ENCODE assay signal across 8 cellular contexts in genomic region chr19:57191141-57192063, GRCh38. TPM values are rescaled to one million over a fixed set of nuclear protein-coding genes. Genes with fewer than 3 reads are reported as not detected.
A peak's percentile ranks its signal among the peaks of the same experiment; 100 is the strongest.
DNase-seq lines count a peak whose midpoint lies in the region; ATAC-seq and TF ChIP-seq lines count a peak whose summit lies in the region.

TSS of gene ZNF264 (plus strand) at chr19:57191500. CDS start at chr19:57191914, 414 bp downstream.

- H3K27ac Mint-ChIP-seq in naive B cell, result peak within 1 kb of the TSS; percentile 84 to 96 (median 94)
- peak within 1 kb of the TSS; percentile 92 for H3K27ac Mint-ChIP-seq in stimulated activated effector memory CD8-positive, alpha-beta T cell treated with anti-CD3 and anti-CD28 coated beads, Interleukin-12 subunit alpha, Interleukin-12 subunit beta, amount 100 ng/mL, for 72 hours

- peaks cover 6 to 34% (median 16%) of the 10 kb centered on the region in 7 donors for H3K9me3 Mint-ChIP-seq in naive B cell
- peaks cover 15% of the 10 kb centered on the region for H3K9me3 Mint-ChIP-seq in stimulated activated effector memory CD8-positive, alpha-beta T cell treated with anti-CD3 and anti-CD28 coated beads, Interleukin-12 subunit alpha, Interleukin-12 subunit beta, amount 100 ng/mL, for 72 hours

- peak within 1 kb of the TSS; percentile 92 to 97 (median 94) for H3K4me3 Mint-ChIP-seq in naive B cell
- H3K4me3 Mint-ChIP-seq in stimulated activated effector memory CD8-positive, alpha-beta T cell treated with anti-CD3 and anti-CD28 coated beads, Interleukin-12 subunit alpha, Interleukin-12 subunit beta, amount 100 ng/mL, for 72 hours, result peak within 1 kb of the TSS; percentile 83

- no peaks in the 10 kb centered on the region for H4K20me1 ChIP-seq in fibroblast of lung (ENCODE audit: control insufficient read depth, extremely low read depth, insufficient read depth, low read length)

- H3K27me3 ChIP-seq in Panc1 (ENCODE audit: control insufficient read depth, insufficient read depth, low read length), result no peaks in the 10 kb centered on the region
- no peaks in the 10 kb centered on the region for H3K27me3 ChIP-seq in fibroblast of lung (ENCODE audit: control insufficient read depth, insufficient read depth, low read length)

- H3K36me3 ChIP-seq in Panc1 (ENCODE audit: control insufficient read depth, insufficient read depth, low read length) (peaks cover 16% of the 10 kb centered on the region), fibroblast of lung (ENCODE audit: control insufficient read depth, insufficient read depth, low read length) (peaks cover 14% of the 10 kb centered on the region)

- H3K4me3 ChIP-seq in Panc1 (ENCODE audit: low read depth in 2 of 2, low read length in 2 of 2) (peak within 1 kb of the TSS; percentile 91 to 92), fibroblast of lung (replicated peaks in 1 of 4; ENCODE audit: control extremely low read depth in 1 of 4, insufficient read depth in 1 of 4, low read depth in 3 of 4, low read length in 4 of 4) (peak within 1 kb of the TSS; percentile 87 to 98 (median 96))

- CTCF ChIA-PET in Panc1 (lab: Charles Lee), result no interaction called here

- H3K4me2 ChIP-seq in fibroblast of lung (ENCODE audit: extremely low read depth, insufficient read depth, low read length), result peak within 1 kb of the TSS; percentile 80

- TF ChIP-seq CTCF in Panc1 (IDR thresholded peaks at IDR 0.05) (no peak; the same call in 1 of the 2 replicates), fibroblast of lung (conservative IDR thresholded peaks at IDR 0.05 in 1 of 2, IDR thresholded peaks at IDR 0.05 in 1 of 2; ENCODE audit: low read depth in 1 of 2, low read length in 2 of 2) (peak in 1 of 2 donors; percentile 3)

- H3K9me3 ChIP-seq in Panc1 (ENCODE audit: control insufficient read depth, insufficient read depth, low read depth, low read length) (peaks cover 14% of the 10 kb centered on the region; the same call in 1 of the 2 replicates), fibroblast of lung (ENCODE audit: control insufficient read depth, insufficient read depth, low read depth, low read length) (no peaks in the 10 kb centered on the region)

- H3K36me3 Mint-ChIP-seq in naive B cell, result peaks cover 31 to 38% of the 10 kb centered on the region in 2 donors
- H3K36me3 Mint-ChIP-seq in stimulated activated effector memory CD8-positive, alpha-beta T cell treated with anti-CD3 and anti-CD28 coated beads, Interleukin-12 subunit alpha, Interleukin-12 subunit beta, amount 100 ng/mL, for 72 hours, result peaks cover 42% of the 10 kb centered on the region

- H3K4me1 Mint-ChIP-seq in naive B cell, result peaks cover 24 to 47% (median 34%) of the 10 kb centered on the region in 3 donors
- peaks cover 35% of the 10 kb centered on the region for H3K4me1 Mint-ChIP-seq in stimulated activated effector memory CD8-positive, alpha-beta T cell treated with anti-CD3 and anti-CD28 coated beads, Interleukin-12 subunit alpha, Interleukin-12 subunit beta, amount 100 ng/mL, for 72 hours

- peaks cover 0 to 12% (median 10%) of the 10 kb centered on the region in 3 donors for H3K27me3 Mint-ChIP-seq in naive B cell

- H3K79me2 ChIP-seq in fibroblast of lung (ENCODE audit: control insufficient read depth, insufficient read depth, low read length), result peaks cover 33% of the 10 kb centered on the region

- H3K9ac ChIP-seq in fibroblast of lung (ENCODE audit: insufficient read depth, low read length), result peak within 1 kb of the TSS; percentile 80

- peak within 1 kb of the TSS; percentile 92 for H2AFZ ChIP-seq in fibroblast of lung (ENCODE audit: low read length)

- intact Hi-C loops in Panc1 (cut with micrococcal nuclease; ENCODE audit: unreplicated experiment), result no loop called here

- H3K27ac ChIP-seq in Panc1 (ENCODE audit: low read length) (peak within 1 kb of the TSS; percentile 97), fibroblast of lung (ENCODE audit: insufficient read depth, low read length) (peak within 1 kb of the TSS; percentile 78)

- no TSS peak for BruUV-seq in Panc1 (replicated peaks; lab: Mats Ljungman, UMichigan)

- POLR2A ChIA-PET in Panc1 (lab: Charles Lee), result interaction anchor here (0.6 to 0.7 kb wide), 2 partner anchors 81 to 1050 kb away, joined by 4 to 6 read pairs; no protein-coding TSS in a partner anchor

- in situ Hi-C loops in Panc1 (cut with HindIII; ENCODE audit: low pct_unique_long_range_greater_than_20kb, low sequenced_read_pairs), result no loop called here

- no peaks in the 10 kb centered on the region; the same call in 1 of the 2 replicates for H3K4me1 ChIP-seq in Panc1 (ENCODE audit: control insufficient read depth, insufficient read depth, low read length)
- H3K4me1 ChIP-seq in fibroblast of lung (ENCODE audit: control insufficient read depth, extremely low read depth, insufficient read depth, low read length), result no peaks in the 10 kb centered on the region

- peak; percentile 69 for DNase-seq in DMS 273 treated with DMSO at 0.1 percent for 48 hours (lab: John Stamatoyannopoulos, UW)
- DNase-seq in HuH-7.5 (ENCODE audit: low spot score), result peak; percentile 67
- peak; percentile 56 for DNase-seq in Panc1 (ENCODE audit: low read depth, low spot score)
- peak; percentile 80 to 81 for DNase-seq in activated T-helper 1 cell treated with anti-CD3 and anti-CD28 coated beads, Interleukin-2, amount 50 U/mL, for 16 hours (ENCODE audit: low read depth in 1 of 2, low spot score in 1 of 2)
- peak; percentile 87 to 88 for DNase-seq in fibroblast of lung (ENCODE audit: low read depth in 2 of 2)
- DNase-seq in naive B cell, result peak; percentile 88
- DNase-seq in stimulated activated effector memory CD8-positive, alpha-beta T cell treated with anti-CD3 and anti-CD28 coated beads, Interleukin-12 subunit alpha, Interleukin-12 subunit beta, amount 100 ng/mL, for 72 hours (ENCODE audit: low spot score in 2 of 2), result peak; percentile 74 to 92

- ATAC-seq in GM21447 (IDR thresholded peaks at IDR 0.05; ENCODE audit: unreplicated experiment) (peak; percentile 93), Panc1 (peak; percentile 100), naive B cell (ENCODE audit: low read depth in 2 of 2) (peak; percentile 97)
- peak; percentile 98 for ATAC-seq in stimulated activated effector memory CD8-positive, alpha-beta T cell treated with anti-CD3 and anti-CD28 coated beads, Interleukin-12 subunit alpha, Interleukin-12 subunit beta, amount 100 ng/mL, for 72 hours

RNA-seq across cellular contexts. Expression of gene ZNF264, which starts in this region (rescaled TPM):
- total RNA-seq in Panc1 (2021; ENCODE audit: unreplicated experiment) (48.3 TPM), fibroblast of lung (19.0 and 24.9 TPM in 2 replicates)
- 7.3 TPM for polyA plus RNA-seq in Panc1 (2012; ENCODE audit: insufficient read length)
- polyA plus RNA-seq in fibroblast of lung (5.8 and 7.7 TPM in 2 replicates), naive B cell (ENCODE audit: low read depth in 6 of 6) (10 to 100 TPM in 5 of 6 donors, 1 to 10 TPM in 1; 6.9 to 25.2 (median 22.2) TPM)
- 6.1 and 6.4 TPM in 2 replicates for polyA plus RNA-seq in fibroblast of lung (2012)
- 16.5 and 23.5 TPM in 2 replicates for polyA minus RNA-seq in fibroblast of lung (ENCODE audit: low replicate concordance)

Comparison
In these comparisons a context has a peak if more than half of its experiments do, and no peak if none do; other contexts are left out.
1. Peak in every context shown above with its lines: DNase-seq, ATAC-seq, H3K4me3 ChIP-seq and H3K27ac ChIP-seq.